ENCODE assay signal across 8 cellular contexts in genomic region chr1:54980528-54981241, GRCh38. TPM values are rescaled to one million over a fixed set of nuclear protein-coding genes. Genes with fewer than 3 reads are reported as not detected.
DNase-seq lines count a peak whose midpoint lies in the region; ATAC-seq and TF ChIP-seq lines count a peak whose summit lies in the region.
"Had no signal": no experiment of that assay in that cellular context is flagged by ENCODE, and none has a peak within 500 bp of the region (broad histone marks: within the 10 kb centered on the region; RNA-seq: fewer than 3 reads in every experiment).

Gene TMEM61 (plus strand): TSS chr1:54980628. CDS start chr1:54981066, 438 bp downstream.

- H3K4me3 ChIP-seq in testis, result peak within 1 kb of the TSS; percentile 40 to 60
- no peak within 1 kb of the TSS for H3K4me3 ChIP-seq in CD8-positive, alpha-beta memory T cell (ENCODE audit: low read length)

- no peaks in the 10 kb centered on the region for H3K4me1 ChIP-seq in testis
- H3K4me1 ChIP-seq in CD8-positive, alpha-beta memory T cell (ENCODE audit: insufficient read depth, low read length), result no peaks in the 10 kb centered on the region

- no peak within 1 kb of the TSS for H3K27ac ChIP-seq in testis
- no peak within 1 kb of the TSS for H3K27ac ChIP-seq in CD8-positive, alpha-beta memory T cell (ENCODE audit: low read depth, low read length)

- no peak for TF ChIP-seq POLR2A in testis (IDR thresholded peaks at IDR 0.05)

- no peaks in the 10 kb centered on the region for H3K36me3 ChIP-seq in testis (ENCODE audit: low read depth, missing control alignments)
- no peaks in the 10 kb centered on the region for H3K36me3 ChIP-seq in CD8-positive, alpha-beta memory T cell (ENCODE audit: insufficient read depth, low read length)

- peaks cover 0 to 2% (median 0%) of the 10 kb centered on the region in 5 donors for H3K9me3 Mint-ChIP-seq in CD8-positive, alpha-beta memory T cell

- CTCF ChIA-PET in CD8-positive, alpha-beta memory T cell (lab: Charles Lee), result no interaction called here

- peaks cover 0 to 4% (median 1%) of the 10 kb centered on the region in 3 donors for H3K4me1 Mint-ChIP-seq in CD8-positive, alpha-beta memory T cell

- no peaks in the 10 kb centered on the region for H3K36me3 Mint-ChIP-seq in CD8-positive, alpha-beta memory T cell

- H3K27me3 Mint-ChIP-seq in CD8-positive, alpha-beta memory T cell, result peaks cover 25 to 45% of the 10 kb centered on the region in 2 donors

- H3K4me3 Mint-ChIP-seq in CD8-positive, alpha-beta memory T cell, result no peak within 1 kb of the TSS

- POLR2A ChIA-PET in CD8-positive, alpha-beta memory T cell (lab: Charles Lee), result no interaction called here

- no peak for TF ChIP-seq CTCF in testis (IDR thresholded peaks at IDR 0.05)

- DNase-seq in NCI-H146 (lab: John Stamatoyannopoulos, UW) (peak; percentile 80), cerebellum (ENCODE audit: low spot score) (peak; percentile 76), left kidney (ENCODE audit: low read depth, low spot score) (peak; percentile 76), testis (no peak), NCI-H1092 treated with DMSO at 0.1 percent for 48 hours (lab: John Stamatoyannopoulos, UW) (no peak)
- no peak for DNase-seq in CD8-positive, alpha-beta memory T cell

- no peaks in the 10 kb centered on the region for H3K9me3 ChIP-seq in testis
- no peaks in the 10 kb centered on the region for H3K9me3 ChIP-seq in CD8-positive, alpha-beta memory T cell (ENCODE audit: low read length)

- intact Hi-C loops in testis (cut with DNase I; ENCODE audit: low total_unique reads), result no loop called here

- no peak within 1 kb of the TSS for H3K27ac Mint-ChIP-seq in CD8-positive, alpha-beta memory T cell

- ATAC-seq in GM18867 (IDR thresholded peaks at IDR 0.05; ENCODE audit: unreplicated experiment), result no peak

- no peaks in the 10 kb centered on the region for H3K27me3 ChIP-seq in testis
- peaks cover 4% of the 10 kb centered on the region for H3K27me3 ChIP-seq in CD8-positive, alpha-beta memory T cell (ENCODE audit: insufficient read depth, low read length, poor library complexity, severe bottlenecking)

- 18 to 30% methylated on average over 14 to 54 of the region's 69 CpGs for WGBS in testis, 2 donors

RNA-seq across cellular contexts. Expression of gene TMEM61, which starts in this region (rescaled TPM):
- total RNA-seq in cerebellum (1.2 TPM), testis (1 to 10 TPM in 1 of 2 donors, under 1 TPM in 1; 0.31 to 1.1 TPM)
- 1.4 TPM for polyA plus RNA-seq in testis (ENCODE audit: insufficient read depth, low read depth, low replicate concordance)
- not detected for total RNA-seq in CD8-positive, alpha-beta memory T cell
- not detected for polyA plus RNA-seq in CD8-positive, alpha-beta memory T cell
- total RNA-seq: SK-MEL-5 had no signal

Comparison
In these comparisons a context has a peak if more than half of its experiments do, and no peak if none do; other contexts are left out.
1. DNase-seq: peak in NCI-H146 (single experiment), cerebellum (single experiment) and left kidney (single experiment); none in testis (single experiment), NCI-H1092 treated with DMSO at 0.1 percent for 48 hours (single experiment) and CD8-positive, alpha-beta memory T cell (0 of 5).